ENCODE assay signal across 15 cellular contexts in genomic region chr2:100639588-100640195, GRCh38.
DNase-seq lines count a peak whose midpoint lies in the region; ATAC-seq lines count a peak whose summit lies in the region.
"Had no signal": no experiment of that assay in that cellular context is flagged by ENCODE, and none has a peak within 500 bp of the region (broad histone marks: within the 10 kb centered on the region; RNA-seq: fewer than 3 reads in every experiment).

No MANE protein-coding gene starts in this region.

- H3K27me3 Mint-ChIP-seq in activated T-helper 17 cell treated with anti-CD3 and anti-CD28 coated beads, Interleukin-2, amount 50 U/mL, for 72 hours, result no peaks in the 10 kb centered on the region
- peaks cover 27% of the 10 kb centered on the region for H3K27me3 Mint-ChIP-seq in T-helper 2 cell treated with Interferon-gamma antibody and Interleukin-4, amounts not matched to agents 5 μg/mL and 100 μg/mL, for 36 hours (ENCODE audit: low read depth)
- H3K27me3 Mint-ChIP-seq: CD4-positive, alpha-beta T cell had no signal

- H3K4me2 ChIP-seq in neuronal stem cell (ENCODE audit: insufficient read depth, low read length, poor library complexity, severe bottlenecking), result no peak overlapping the region

- no peak overlapping the region for H3K27ac ChIP-seq in neuronal stem cell (replicated peaks; ENCODE audit: low read length)

- no peak overlapping the region for H3K23ac ChIP-seq in neuronal stem cell (ENCODE audit: low read depth, low read length, poor library complexity)

- no peak overlapping the region for H4K8ac ChIP-seq in neuronal stem cell (ENCODE audit: low read depth, low read length)

- DNase-seq in ELF-1 (ENCODE audit: low read depth, low spot score) (peak; percentile 17), iPS-NIHi7 (ENCODE audit: extremely low spot score) (peak; percentile 46), neuronal stem cell (ENCODE audit: low spot score) (no peak), COR-L47 (lab: John Stamatoyannopoulos, UW) (no peak)
- DNase-seq in T-helper 2 cell treated with Interferon-gamma antibody and Interleukin-4, amounts not matched to agents 5 μg/mL and 100 μg/mL, for 36 hours (ENCODE audit: low spot score), result no peak
- DNase-seq: CD4-positive, alpha-beta T cell; DMS79; IMR-90; NCI-H2029; NCI-H524; SHP77 had no signal

- H3K79me1 ChIP-seq in neuronal stem cell (ENCODE audit: low read depth, low read length), result no peaks in the 10 kb centered on the region

- no peak overlapping the region for H3K4me3 ChIP-seq in neuronal stem cell (ENCODE audit: low read length in 2 of 2)

- H3K9me3 Mint-ChIP-seq in activated T-helper 17 cell treated with anti-CD3 and anti-CD28 coated beads, Interleukin-2, amount 50 U/mL, for 72 hours, result no peaks in the 10 kb centered on the region
- peaks cover 5% of the 10 kb centered on the region for H3K9me3 Mint-ChIP-seq in T-helper 2 cell treated with Interferon-gamma antibody and Interleukin-4, amounts not matched to agents 5 μg/mL and 100 μg/mL, for 36 hours
- H3K9me3 Mint-ChIP-seq: CD4-positive, alpha-beta T cell had no signal

- no peak overlapping the region for H3K4ac ChIP-seq in neuronal stem cell (ENCODE audit: low read length)

- no peak overlapping the region for H3K14ac ChIP-seq in neuronal stem cell (ENCODE audit: low read length)

- H3K9ac ChIP-seq in neuronal stem cell (ENCODE audit: low read depth, low read length, poor library complexity), result no peak overlapping the region

- ATAC-seq in activated T-helper 17 cell treated with anti-CD3 and anti-CD28 coated beads, Interleukin-2, amount 50 U/mL, for 72 hours (replicated peaks), result no peak
- ATAC-seq in GM21529 (IDR thresholded peaks at IDR 0.05; ENCODE audit: unreplicated experiment) (no peak), GM19397 (IDR thresholded peaks at IDR 0.05; ENCODE audit: unreplicated experiment) (no peak)
- ATAC-seq: HCT116 had no signal

- peaks cover 12 to 17% of the 10 kb centered on the region in 2 donors for H3K4me1 ChIP-seq in neuronal stem cell (ENCODE audit: control insufficient read depth in 2 of 2, insufficient read depth in 1 of 2, low read depth in 1 of 2, low read length in 2 of 2)

- no CpG with 5 or more reads among the region's 10 CpGs for WGBS in neuronal stem cell (ENCODE audit: extremely low coverage in 2 of 2, insufficient read length in 2 of 2, insufficient replicate concordance in 1 of 2), 2 donors

- peak overlapping the region; percentile 83 for H2AFZ ChIP-seq in neuronal stem cell (ENCODE audit: low read length)

- peak overlapping the region; percentile 12 for H3K18ac ChIP-seq in neuronal stem cell (ENCODE audit: low read length)

- H2BK5ac ChIP-seq in neuronal stem cell (ENCODE audit: low read length), result no peak overlapping the region

- peaks cover 30% of the 10 kb centered on the region for H3K4me1 Mint-ChIP-seq in activated T-helper 17 cell treated with anti-CD3 and anti-CD28 coated beads, Interleukin-2, amount 50 U/mL, for 72 hours
- H3K4me1 Mint-ChIP-seq in T-helper 2 cell treated with Interferon-gamma antibody and Interleukin-4, amounts not matched to agents 5 μg/mL and 100 μg/mL, for 36 hours (ENCODE audit: low read depth), result peaks cover 40% of the 10 kb centered on the region

- no peak overlapping the region for H4K91ac ChIP-seq in neuronal stem cell (ENCODE audit: low read depth, low read length, poor library complexity)

- H3K9me3 ChIP-seq in neuronal stem cell (replicated peaks in 1 of 2; ENCODE audit: control insufficient read depth in 2 of 2, insufficient read depth in 1 of 2, low read depth in 1 of 2, low read length in 2 of 2), result no peaks in the 10 kb centered on the region

- no peaks in the 10 kb centered on the region for H3K27me3 ChIP-seq in neuronal stem cell (ENCODE audit: control insufficient read depth in 3 of 3, insufficient read depth in 3 of 3, low read depth in 1 of 3, low read length in 3 of 3)

- H3K27ac Mint-ChIP-seq in activated T-helper 17 cell treated with anti-CD3 and anti-CD28 coated beads, Interleukin-2, amount 50 U/mL, for 72 hours, result peak overlapping the region; percentile 81
- no peak overlapping the region for H3K27ac Mint-ChIP-seq in T-helper 2 cell treated with Interferon-gamma antibody and Interleukin-4, amounts not matched to agents 5 μg/mL and 100 μg/mL, for 36 hours

- H2BK120ac ChIP-seq in neuronal stem cell (ENCODE audit: low read depth, low read length), result no peak overlapping the region

- H3K36me3 ChIP-seq in neuronal stem cell (replicated peaks in 1 of 2; ENCODE audit: control insufficient read depth in 2 of 2, insufficient read depth in 2 of 2, low read length in 2 of 2), result no peaks in the 10 kb centered on the region

- no peak overlapping the region for H2BK12ac ChIP-seq in neuronal stem cell (ENCODE audit: low read length)

- peak overlapping the region; percentile 64 for H3K4me3 Mint-ChIP-seq in activated T-helper 17 cell treated with anti-CD3 and anti-CD28 coated beads, Interleukin-2, amount 50 U/mL, for 72 hours
- no peak overlapping the region for H3K4me3 Mint-ChIP-seq in T-helper 2 cell treated with Interferon-gamma antibody and Interleukin-4, amounts not matched to agents 5 μg/mL and 100 μg/mL, for 36 hours
- H3K4me3 Mint-ChIP-seq: CD4-positive, alpha-beta T cell had no signal

- H2AK5ac ChIP-seq in neuronal stem cell (ENCODE audit: low read depth, low read length), result no peak overlapping the region

- H2BK15ac ChIP-seq in neuronal stem cell (ENCODE audit: low read length), result no peak overlapping the region

- no peaks in the 10 kb centered on the region for H3K36me3 Mint-ChIP-seq in activated T-helper 17 cell treated with anti-CD3 and anti-CD28 coated beads, Interleukin-2, amount 50 U/mL, for 72 hours (ENCODE audit: low read depth)
- peaks cover 2% of the 10 kb centered on the region for H3K36me3 Mint-ChIP-seq in T-helper 2 cell treated with Interferon-gamma antibody and Interleukin-4, amounts not matched to agents 5 μg/mL and 100 μg/mL, for 36 hours (ENCODE audit: low read depth)

Comparison
In these comparisons a context has a peak if more than half of its experiments do, and no peak if none do; other contexts are left out.
1. DNase-seq: peak in ELF-1 (single experiment) and iPS-NIHi7 (single experiment); none in neuronal stem cell (single experiment), COR-L47 (single experiment) and T-helper 2 cell treated with Interferon-gamma antibody and Interleukin-4, amounts not matched to agents 5 μg/mL and 100 μg/mL, for 36 hours (single experiment).